Comparison of ENCODE assay signal across 8 cellular contexts in the genomic region with DNA sequence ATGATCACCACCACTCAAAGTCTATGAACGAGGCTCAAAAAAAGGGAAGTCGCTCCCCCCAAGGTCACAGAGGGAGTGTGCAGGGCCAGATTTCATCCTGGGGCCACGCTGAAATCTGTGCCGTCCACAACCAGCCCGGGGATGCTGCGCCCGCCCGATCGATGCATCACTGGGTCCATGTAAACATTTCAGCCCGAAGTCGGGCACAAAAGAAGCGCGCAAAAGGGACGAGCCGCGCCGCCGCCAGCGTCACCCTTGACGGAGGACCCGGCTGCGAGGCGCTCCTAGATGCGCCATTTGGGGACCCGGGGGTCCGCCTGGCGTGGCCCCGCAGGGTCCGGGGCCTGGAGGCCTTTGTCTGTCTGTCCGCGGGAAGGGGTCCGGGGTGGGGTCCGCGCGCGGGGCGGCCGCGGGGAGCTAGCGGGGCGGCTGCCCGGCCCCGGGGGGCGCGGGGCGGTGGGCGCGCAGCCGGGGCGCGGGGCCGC. TPM values are rescaled to one million over a fixed set of nuclear protein-coding genes. Genes with fewer than 3 reads are reported as not detected.
A peak's percentile ranks its signal among the peaks of the same experiment; 100 is the strongest.
DNase-seq lines count a peak whose midpoint lies in the region; ATAC-seq and TF ChIP-seq lines count a peak whose summit lies in the region.

No MANE protein-coding gene starts in this region.

- intact Hi-C loops in CD8-positive, alpha-beta T cell (cut with DNase I, micrococcal nuclease), result loop anchor here (1.0 to 10.0 kb wide), 10 partner anchors 35 to 1188 kb away; a partner anchor contains a TSS
- intact Hi-C loops in body of pancreas (cut with DNase I), result no loop called here

- peak; percentile 29 for ATAC-seq in CD8-positive, alpha-beta T cell
- ATAC-seq in GM19438 (IDR thresholded peaks at IDR 0.05; ENCODE audit: low read depth, unreplicated experiment), result peak; percentile 47
- ATAC-seq in HG03457 (IDR thresholded peaks at IDR 0.05; ENCODE audit: unreplicated experiment), result peak; percentile 41
- peak; percentile 30 for ATAC-seq in body of pancreas

- peaks cover 22% of the 10 kb centered on the region for H3K4me1 ChIP-seq in CD8-positive, alpha-beta T cell (ENCODE audit: insufficient read depth, low read length)
- peaks cover 17% of the 10 kb centered on the region for H3K4me1 ChIP-seq in body of pancreas

- H3K4me3 ChIP-seq in CD8-positive, alpha-beta T cell (ENCODE audit: low read depth, low read length), result peak overlapping the region; percentile 49
- H3K4me3 ChIP-seq in body of pancreas (peak overlapping the region; percentile 54 to 59), skin epidermis (peak overlapping the region; percentile 66 to 91 (median 78))

- H3K27ac ChIP-seq in CD8-positive, alpha-beta T cell (ENCODE audit: low read depth, low read length), result peak overlapping the region; percentile 83
- H3K27ac ChIP-seq in body of pancreas (peak overlapping the region; percentile 30 to 86 (median 72)), skin epidermis (peak overlapping the region in 17 of 21 experiments; percentile 33 to 88 (median 73))

- H3K4me3 Mint-ChIP-seq in CD8-positive, alpha-beta T cell, result peak overlapping the region; percentile 93

- no peaks in the 10 kb centered on the region for H3K9me3 ChIP-seq in CD8-positive, alpha-beta T cell (ENCODE audit: low read length)
- H3K9me3 ChIP-seq in body of pancreas, result no peaks in the 10 kb centered on the region

- H3K27me3 ChIP-seq in CD8-positive, alpha-beta T cell (ENCODE audit: insufficient read depth, low read length), result no peaks in the 10 kb centered on the region
- H3K27me3 ChIP-seq in body of pancreas, result no peaks in the 10 kb centered on the region

- H3K36me3 ChIP-seq in CD8-positive, alpha-beta T cell (ENCODE audit: insufficient read depth, low read length), result peaks cover 7% of the 10 kb centered on the region
- peaks cover 0 to 2% of the 10 kb centered on the region in 2 donors for H3K36me3 ChIP-seq in body of pancreas (replicated peaks in 1 of 2; ENCODE audit: insufficient read depth in 1 of 2, low read depth in 2 of 2)

- POLR2A ChIA-PET in CD8-positive, alpha-beta T cell (lab: Charles Lee), result no interaction called here

- H3K9me3 Mint-ChIP-seq in CD8-positive, alpha-beta T cell, result peaks cover 3% of the 10 kb centered on the region

- peaks cover 38% of the 10 kb centered on the region for H3K36me3 Mint-ChIP-seq in CD8-positive, alpha-beta T cell

- no peak for TF ChIP-seq POLR2A in body of pancreas (IDR thresholded peaks at IDR 0.05)

- DNase-seq in CD8-positive, alpha-beta T cell, result peak in 6 of 7 experiments; percentile 12 to 47 (median 30)
- DNase-seq in T-helper 1 cell (peak in 3 of 5 donors; percentile 22 to 41 (median 28)), body of pancreas (peak; percentile 28 to 41 (median 34)), iPS-NIHi11 (ENCODE audit: low spot score) (peak; percentile 61), superior temporal gyrus (ENCODE audit: extremely low spot score) (no peak)

- CTCF ChIA-PET in CD8-positive, alpha-beta T cell (lab: Charles Lee), result no interaction called here

- 0% methylated on average over 11 to 35 of the region's 52 CpGs for WGBS in body of pancreas, 2 donors

- TF ChIP-seq CTCF in CD8-positive, alpha-beta T cell (IDR thresholded peaks at IDR 0.05), result no peak
- TF ChIP-seq CTCF in body of pancreas (IDR thresholded peaks at IDR 0.05), result no peak

- peaks cover 35% of the 10 kb centered on the region for H3K4me1 Mint-ChIP-seq in CD8-positive, alpha-beta T cell (ENCODE audit: low read depth)

- no peaks in the 10 kb centered on the region for H3K27me3 Mint-ChIP-seq in CD8-positive, alpha-beta T cell (ENCODE audit: low read depth)

- H3K27ac Mint-ChIP-seq in CD8-positive, alpha-beta T cell, result peak overlapping the region; percentile 92

RNA-seq across cellular contexts. Expression of a gene that starts 0.5 kb away (rescaled TPM):
- 10 to 100 TPM; 77.7 to 87.7 TPM for total RNA-seq in CD8-positive, alpha-beta T cell
- total RNA-seq in body of pancreas, result 10 to 100 TPM; 43.6 to 76.5 TPM
